Comparison of ENCODE assay signal across 1 cellular context in the genomic region with DNA sequence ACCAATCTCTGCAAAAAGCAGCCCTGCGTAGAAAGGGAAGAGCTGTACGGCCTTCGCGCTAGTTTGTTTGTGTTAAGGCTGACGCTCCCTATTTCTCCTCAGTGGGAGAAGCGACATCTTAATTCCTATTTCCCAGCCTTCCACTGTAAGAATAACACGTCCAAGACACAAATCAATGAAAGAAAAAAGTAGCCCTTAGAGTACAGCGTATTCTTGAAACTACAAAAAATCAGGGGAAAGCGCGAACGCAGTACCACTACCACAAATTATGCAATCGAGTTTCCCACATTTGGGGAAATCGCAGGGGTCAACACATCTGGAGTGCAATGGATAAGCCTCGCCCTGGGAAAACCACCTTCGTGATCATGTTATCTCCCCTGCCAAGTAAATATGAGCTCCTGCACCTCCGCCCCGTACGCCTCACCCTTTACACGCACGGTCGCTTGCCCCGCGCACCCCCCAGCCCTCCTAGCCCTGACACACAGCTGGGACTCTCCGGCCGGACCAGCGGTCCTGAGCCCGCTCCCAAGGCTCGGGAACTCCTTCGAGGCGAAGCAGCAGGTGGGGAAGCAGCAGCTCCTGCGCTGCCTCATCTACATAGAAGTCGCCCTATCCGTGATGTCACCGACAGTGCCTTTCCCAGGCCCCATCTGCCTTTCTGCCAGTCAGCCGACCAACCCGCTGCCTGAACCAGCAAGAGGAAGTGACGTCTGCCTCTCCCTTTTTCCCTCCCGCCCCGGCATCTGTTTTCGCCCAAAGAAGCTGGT.
TF ChIP-seq lines count a peak whose summit lies in the region.

No MANE protein-coding gene starts in this region.

TF ChIP-seq in GM12878, 131 proteins besides CTCF, POLR2A, EP300 and RAD21 (continued from another document and continues in another):
- TF ChIP-seq, protein P1, sequence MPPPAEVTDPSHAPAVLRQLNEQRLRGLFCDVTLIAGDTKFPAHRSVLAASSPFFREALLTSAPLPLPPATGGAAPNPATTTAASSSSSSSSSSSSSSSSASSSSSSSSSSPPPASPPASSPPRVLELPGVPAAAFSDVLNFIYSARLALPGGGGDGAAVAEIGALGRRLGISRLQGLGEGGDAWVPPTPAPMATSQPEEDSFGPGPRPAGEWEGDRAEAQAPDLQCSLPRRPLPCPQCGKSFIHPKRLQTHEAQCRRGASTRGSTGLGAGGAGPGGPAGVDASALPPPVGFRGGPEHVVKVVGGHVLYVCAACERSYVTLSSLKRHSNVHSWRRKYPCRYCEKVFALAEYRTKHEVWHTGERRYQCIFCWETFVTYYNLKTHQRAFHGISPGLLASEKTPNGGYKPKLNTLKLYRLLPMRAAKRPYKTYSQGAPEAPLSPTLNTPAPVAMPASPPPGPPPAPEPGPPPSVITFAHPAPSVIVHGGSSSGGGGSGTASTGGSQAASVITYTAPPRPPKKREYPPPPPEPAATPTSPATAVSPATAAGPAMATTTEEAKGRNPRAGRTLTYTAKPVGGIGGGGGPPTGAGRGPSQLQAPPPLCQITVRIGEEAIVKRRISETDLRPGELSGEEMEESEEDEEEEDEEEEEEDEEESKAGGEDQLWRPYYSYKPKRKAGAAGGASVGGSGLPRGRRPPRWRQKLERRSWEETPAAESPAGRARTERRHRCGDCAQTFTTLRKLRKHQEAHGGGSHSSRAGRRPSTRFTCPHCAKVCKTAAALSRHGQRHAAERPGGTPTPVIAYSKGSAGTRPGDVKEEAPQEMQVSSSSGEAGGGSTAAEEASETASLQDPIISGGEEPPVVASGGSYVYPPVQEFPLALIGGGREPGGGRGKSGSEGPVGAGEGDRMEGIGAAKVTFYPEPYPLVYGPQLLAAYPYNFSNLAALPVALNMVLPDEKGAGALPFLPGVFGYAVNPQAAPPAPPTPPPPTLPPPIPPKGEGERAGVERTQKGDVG (CRISPR knock-in tag; IDR thresholded peaks at IDR 0.05) = peak; percentile 83
- 0 out of 2 replicates have a peak, but pooled peaks have one; percentile 34 for TF ChIP-seq RFX5 (IDR thresholded peaks at IDR 0.05; ENCODE audit: low read depth, low read length)
- TF ChIP-seq, protein P2, sequence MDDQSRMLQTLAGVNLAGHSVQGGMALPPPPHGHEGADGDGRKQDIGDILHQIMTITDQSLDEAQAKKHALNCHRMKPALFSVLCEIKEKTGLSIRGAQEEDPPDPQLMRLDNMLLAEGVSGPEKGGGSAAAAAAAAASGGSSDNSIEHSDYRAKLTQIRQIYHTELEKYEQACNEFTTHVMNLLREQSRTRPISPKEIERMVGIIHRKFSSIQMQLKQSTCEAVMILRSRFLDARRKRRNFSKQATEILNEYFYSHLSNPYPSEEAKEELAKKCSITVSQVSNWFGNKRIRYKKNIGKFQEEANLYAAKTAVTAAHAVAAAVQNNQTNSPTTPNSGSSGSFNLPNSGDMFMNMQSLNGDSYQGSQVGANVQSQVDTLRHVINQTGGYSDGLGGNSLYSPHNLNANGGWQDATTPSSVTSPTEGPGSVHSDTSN (IDR thresholded peaks at IDR 0.05; ENCODE audit: insufficient replicate concordance, low read depth, low read length) = peak; percentile 48
- no peak for TF ChIP-seq STAT3 (IDR thresholded peaks at IDR 0.05; ENCODE audit: low read depth, low read length)
- TF ChIP-seq ZBED1 (IDR thresholded peaks at IDR 0.05; ENCODE audit: borderline replicate concordance) = peak; percentile 99
- TF ChIP-seq NR2C2 (IDR thresholded peaks at IDR 0.05; ENCODE audit: borderline replicate concordance, control insufficient read depth, insufficient read length, low read depth) = no peak
- TF ChIP-seq CBFB (IDR thresholded peaks at IDR 0.05; ENCODE audit: low read depth) = peak; percentile 95
- peak; percentile 92 for TF ChIP-seq POU2F2 (IDR thresholded peaks at IDR 0.05; ENCODE audit: borderline replicate concordance, low read depth, low read length)
- no peak for TF ChIP-seq TAF1 (IDR thresholded peaks at IDR 0.05; ENCODE audit: borderline replicate concordance, low read depth, low read length)
- TF ChIP-seq NFIC (IDR thresholded peaks at IDR 0.05; ENCODE audit: low read depth, low read length) = 0 out of 2 replicates have a peak, but pooled peaks have one; percentile 25
- TF ChIP-seq, protein P3, sequence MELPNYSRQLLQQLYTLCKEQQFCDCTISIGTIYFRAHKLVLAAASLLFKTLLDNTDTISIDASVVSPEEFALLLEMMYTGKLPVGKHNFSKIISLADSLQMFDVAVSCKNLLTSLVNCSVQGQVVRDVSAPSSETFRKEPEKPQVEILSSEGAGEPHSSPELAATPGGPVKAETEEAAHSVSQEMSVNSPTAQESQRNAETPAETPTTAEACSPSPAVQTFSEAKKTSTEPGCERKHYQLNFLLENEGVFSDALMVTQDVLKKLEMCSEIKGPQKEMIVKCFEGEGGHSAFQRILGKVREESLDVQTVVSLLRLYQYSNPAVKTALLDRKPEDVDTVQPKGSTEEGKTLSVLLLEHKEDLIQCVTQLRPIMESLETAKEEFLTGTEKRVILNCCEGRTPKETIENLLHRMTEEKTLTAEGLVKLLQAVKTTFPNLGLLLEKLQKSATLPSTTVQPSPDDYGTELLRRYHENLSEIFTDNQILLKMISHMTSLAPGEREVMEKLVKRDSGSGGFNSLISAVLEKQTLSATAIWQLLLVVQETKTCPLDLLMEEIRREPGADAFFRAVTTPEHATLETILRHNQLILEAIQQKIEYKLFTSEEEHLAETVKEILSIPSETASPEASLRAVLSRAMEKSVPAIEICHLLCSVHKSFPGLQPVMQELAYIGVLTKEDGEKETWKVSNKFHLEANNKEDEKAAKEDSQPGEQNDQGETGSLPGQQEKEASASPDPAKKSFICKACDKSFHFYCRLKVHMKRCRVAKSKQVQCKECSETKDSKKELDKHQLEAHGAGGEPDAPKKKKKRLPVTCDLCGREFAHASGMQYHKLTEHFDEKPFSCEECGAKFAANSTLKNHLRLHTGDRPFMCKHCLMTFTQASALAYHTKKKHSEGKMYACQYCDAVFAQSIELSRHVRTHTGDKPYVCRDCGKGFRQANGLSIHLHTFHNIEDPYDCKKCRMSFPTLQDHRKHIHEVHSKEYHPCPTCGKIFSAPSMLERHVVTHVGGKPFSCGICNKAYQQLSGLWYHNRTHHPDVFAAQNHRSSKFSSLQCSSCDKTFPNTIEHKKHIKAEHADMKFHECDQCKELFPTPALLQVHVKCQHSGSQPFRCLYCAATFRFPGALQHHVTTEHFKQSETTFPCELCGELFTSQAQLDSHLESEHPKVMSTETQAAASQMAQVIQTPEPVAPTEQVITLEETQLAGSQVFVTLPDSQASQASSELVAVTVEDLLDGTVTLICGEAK (IDR thresholded peaks at IDR 0.05; ENCODE audit: borderline replicate concordance) = peak; percentile 62; the same call in 1 of the 2 replicates
- TF ChIP-seq HDGF (IDR thresholded peaks at IDR 0.05) = no peak
- no peak for TF ChIP-seq ESRRA (IDR thresholded peaks at IDR 0.05; ENCODE audit: low read length)
- TF ChIP-seq, protein P4, sequence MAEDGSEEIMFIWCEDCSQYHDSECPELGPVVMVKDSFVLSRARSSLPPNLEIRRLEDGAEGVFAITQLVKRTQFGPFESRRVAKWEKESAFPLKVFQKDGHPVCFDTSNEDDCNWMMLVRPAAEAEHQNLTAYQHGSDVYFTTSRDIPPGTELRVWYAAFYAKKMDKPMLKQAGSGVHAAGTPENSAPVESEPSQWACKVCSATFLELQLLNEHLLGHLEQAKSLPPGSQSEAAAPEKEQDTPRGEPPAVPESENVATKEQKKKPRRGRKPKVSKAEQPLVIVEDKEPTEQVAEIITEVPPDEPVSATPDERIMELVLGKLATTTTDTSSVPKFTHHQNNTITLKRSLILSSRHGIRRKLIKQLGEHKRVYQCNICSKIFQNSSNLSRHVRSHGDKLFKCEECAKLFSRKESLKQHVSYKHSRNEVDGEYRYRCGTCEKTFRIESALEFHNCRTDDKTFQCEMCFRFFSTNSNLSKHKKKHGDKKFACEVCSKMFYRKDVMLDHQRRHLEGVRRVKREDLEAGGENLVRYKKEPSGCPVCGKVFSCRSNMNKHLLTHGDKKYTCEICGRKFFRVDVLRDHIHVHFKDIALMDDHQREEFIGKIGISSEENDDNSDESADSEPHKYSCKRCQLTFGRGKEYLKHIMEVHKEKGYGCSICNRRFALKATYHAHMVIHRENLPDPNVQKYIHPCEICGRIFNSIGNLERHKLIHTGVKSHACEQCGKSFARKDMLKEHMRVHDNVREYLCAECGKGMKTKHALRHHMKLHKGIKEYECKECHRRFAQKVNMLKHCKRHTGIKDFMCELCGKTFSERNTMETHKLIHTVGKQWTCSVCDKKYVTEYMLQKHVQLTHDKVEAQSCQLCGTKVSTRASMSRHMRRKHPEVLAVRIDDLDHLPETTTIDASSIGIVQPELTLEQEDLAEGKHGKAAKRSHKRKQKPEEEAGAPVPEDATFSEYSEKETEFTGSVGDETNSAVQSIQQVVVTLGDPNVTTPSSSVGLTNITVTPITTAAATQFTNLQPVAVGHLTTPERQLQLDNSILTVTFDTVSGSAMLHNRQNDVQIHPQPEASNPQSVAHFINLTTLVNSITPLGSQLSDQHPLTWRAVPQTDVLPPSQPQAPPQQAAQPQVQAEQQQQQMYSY (CRISPR knock-in tag; IDR thresholded peaks at IDR 0.05) = peak; percentile 78
- TF ChIP-seq, protein P5, sequence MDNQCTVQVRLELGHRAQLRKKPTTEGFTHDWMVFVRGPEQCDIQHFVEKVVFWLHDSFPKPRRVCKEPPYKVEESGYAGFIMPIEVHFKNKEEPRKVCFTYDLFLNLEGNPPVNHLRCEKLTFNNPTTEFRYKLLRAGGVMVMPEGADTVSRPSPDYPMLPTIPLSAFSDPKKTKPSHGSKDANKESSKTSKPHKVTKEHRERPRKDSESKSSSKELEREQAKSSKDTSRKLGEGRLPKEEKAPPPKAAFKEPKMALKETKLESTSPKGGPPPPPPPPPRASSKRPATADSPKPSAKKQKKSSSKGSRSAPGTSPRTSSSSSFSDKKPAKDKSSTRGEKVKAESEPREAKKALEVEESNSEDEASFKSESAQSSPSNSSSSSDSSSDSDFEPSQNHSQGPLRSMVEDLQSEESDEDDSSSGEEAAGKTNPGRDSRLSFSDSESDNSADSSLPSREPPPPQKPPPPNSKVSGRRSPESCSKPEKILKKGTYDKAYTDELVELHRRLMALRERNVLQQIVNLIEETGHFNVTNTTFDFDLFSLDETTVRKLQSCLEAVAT (IDR thresholded peaks at IDR 0.05) = no peak
- TF ChIP-seq, protein P6, sequence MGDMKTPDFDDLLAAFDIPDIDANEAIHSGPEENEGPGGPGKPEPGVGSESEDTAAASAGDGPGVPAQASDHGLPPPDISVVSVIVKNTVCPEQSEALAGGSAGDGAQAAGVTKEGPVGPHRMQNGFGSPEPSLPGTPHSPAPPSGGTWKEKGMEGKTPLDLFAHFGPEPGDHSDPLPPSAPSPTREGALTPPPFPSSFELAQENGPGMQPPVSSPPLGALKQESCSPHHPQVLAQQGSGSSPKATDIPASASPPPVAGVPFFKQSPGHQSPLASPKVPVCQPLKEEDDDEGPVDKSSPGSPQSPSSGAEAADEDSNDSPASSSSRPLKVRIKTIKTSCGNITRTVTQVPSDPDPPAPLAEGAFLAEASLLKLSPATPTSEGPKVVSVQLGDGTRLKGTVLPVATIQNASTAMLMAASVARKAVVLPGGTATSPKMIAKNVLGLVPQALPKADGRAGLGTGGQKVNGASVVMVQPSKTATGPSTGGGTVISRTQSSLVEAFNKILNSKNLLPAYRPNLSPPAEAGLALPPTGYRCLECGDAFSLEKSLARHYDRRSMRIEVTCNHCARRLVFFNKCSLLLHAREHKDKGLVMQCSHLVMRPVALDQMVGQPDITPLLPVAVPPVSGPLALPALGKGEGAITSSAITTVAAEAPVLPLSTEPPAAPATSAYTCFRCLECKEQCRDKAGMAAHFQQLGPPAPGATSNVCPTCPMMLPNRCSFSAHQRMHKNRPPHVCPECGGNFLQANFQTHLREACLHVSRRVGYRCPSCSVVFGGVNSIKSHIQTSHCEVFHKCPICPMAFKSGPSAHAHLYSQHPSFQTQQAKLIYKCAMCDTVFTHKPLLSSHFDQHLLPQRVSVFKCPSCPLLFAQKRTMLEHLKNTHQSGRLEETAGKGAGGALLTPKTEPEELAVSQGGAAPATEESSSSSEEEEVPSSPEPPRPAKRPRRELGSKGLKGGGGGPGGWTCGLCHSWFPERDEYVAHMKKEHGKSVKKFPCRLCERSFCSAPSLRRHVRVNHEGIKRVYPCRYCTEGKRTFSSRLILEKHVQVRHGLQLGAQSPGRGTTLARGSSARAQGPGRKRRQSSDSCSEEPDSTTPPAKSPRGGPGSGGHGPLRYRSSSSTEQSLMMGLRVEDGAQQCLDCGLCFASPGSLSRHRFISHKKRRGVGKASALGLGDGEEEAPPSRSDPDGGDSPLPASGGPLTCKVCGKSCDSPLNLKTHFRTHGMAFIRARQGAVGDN (IDR thresholded peaks at IDR 0.05) = peak; percentile 79; the same call in 1 of the 2 replicates
- peak; percentile 98 for TF ChIP-seq SMAD5 (IDR thresholded peaks at IDR 0.05; ENCODE audit: low read depth)
- TF ChIP-seq MTA3 (IDR thresholded peaks at IDR 0.05; ENCODE audit: borderline replicate concordance, low read length) = peak; percentile 83
- peak; percentile 12; the same call in 1 of the 2 replicates for TF ChIP-seq PAX5 (IDR thresholded peaks at IDR 0.05; ENCODE audit: borderline replicate concordance, low read depth, low read length)
- peak; percentile 99 for TF ChIP-seq POLR2AphosphoS5 (IDR thresholded peaks at IDR 0.05; ENCODE audit: low read length)
- peak in 1 of 2 experiments; percentile 43; a peak in 1 of 4 replicates for TF ChIP-seq BHLHE40 (IDR thresholded peaks at IDR 0.05; ENCODE audit: borderline replicate concordance in 1 of 2, low read depth in 2 of 2, low read length in 1 of 2)
- TF ChIP-seq MTA2 (IDR thresholded peaks at IDR 0.05; ENCODE audit: low read depth) = no peak
- peak; percentile 99 for TF ChIP-seq PML (IDR thresholded peaks at IDR 0.05; ENCODE audit: low read length)
- peak; percentile 57 for TF ChIP-seq ATF7 (IDR thresholded peaks at IDR 0.05; ENCODE audit: low read depth)
- peak; percentile 63; the same call in 1 of the 2 replicates for TF ChIP-seq POLR2AphosphoS2 (IDR thresholded peaks at IDR 0.05; ENCODE audit: low read depth, low read length)
- TF ChIP-seq, protein P7, sequence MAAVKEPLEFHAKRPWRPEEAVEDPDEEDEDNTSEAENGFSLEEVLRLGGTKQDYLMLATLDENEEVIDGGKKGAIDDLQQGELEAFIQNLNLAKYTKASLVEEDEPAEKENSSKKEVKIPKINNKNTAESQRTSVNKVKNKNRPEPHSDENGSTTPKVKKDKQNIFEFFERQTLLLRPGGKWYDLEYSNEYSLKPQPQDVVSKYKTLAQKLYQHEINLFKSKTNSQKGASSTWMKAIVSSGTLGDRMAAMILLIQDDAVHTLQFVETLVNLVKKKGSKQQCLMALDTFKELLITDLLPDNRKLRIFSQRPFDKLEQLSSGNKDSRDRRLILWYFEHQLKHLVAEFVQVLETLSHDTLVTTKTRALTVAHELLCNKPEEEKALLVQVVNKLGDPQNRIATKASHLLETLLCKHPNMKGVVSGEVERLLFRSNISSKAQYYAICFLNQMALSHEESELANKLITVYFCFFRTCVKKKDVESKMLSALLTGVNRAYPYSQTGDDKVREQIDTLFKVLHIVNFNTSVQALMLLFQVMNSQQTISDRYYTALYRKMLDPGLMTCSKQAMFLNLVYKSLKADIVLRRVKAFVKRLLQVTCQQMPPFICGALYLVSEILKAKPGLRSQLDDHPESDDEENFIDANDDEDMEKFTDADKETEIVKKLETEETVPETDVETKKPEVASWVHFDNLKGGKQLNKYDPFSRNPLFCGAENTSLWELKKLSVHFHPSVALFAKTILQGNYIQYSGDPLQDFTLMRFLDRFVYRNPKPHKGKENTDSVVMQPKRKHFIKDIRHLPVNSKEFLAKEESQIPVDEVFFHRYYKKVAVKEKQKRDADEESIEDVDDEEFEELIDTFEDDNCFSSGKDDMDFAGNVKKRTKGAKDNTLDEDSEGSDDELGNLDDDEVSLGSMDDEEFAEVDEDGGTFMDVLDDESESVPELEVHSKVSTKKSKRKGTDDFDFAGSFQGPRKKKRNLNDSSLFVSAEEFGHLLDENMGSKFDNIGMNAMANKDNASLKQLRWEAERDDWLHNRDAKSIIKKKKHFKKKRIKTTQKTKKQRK (IDR thresholded peaks at IDR 0.05; ENCODE audit: low read depth, low read length) = no peak
- TF ChIP-seq TCF3 (IDR thresholded peaks at IDR 0.05; ENCODE audit: borderline replicate concordance, insufficient read depth, low read depth, low read length) = peak; percentile 46; the same call in 1 of the 2 replicates
- TF ChIP-seq TCF12 (IDR thresholded peaks at IDR 0.05; ENCODE audit: low read depth, low read length) = 0 out of 2 replicates have a peak, but pooled peaks have one; percentile 28
- 0 out of 2 replicates have a peak, but pooled peaks have one; percentile 51 for TF ChIP-seq NBN (IDR thresholded peaks at IDR 0.05)
